Comparison of ENCODE assay signal across 6 cellular contexts in the genomic region with DNA sequence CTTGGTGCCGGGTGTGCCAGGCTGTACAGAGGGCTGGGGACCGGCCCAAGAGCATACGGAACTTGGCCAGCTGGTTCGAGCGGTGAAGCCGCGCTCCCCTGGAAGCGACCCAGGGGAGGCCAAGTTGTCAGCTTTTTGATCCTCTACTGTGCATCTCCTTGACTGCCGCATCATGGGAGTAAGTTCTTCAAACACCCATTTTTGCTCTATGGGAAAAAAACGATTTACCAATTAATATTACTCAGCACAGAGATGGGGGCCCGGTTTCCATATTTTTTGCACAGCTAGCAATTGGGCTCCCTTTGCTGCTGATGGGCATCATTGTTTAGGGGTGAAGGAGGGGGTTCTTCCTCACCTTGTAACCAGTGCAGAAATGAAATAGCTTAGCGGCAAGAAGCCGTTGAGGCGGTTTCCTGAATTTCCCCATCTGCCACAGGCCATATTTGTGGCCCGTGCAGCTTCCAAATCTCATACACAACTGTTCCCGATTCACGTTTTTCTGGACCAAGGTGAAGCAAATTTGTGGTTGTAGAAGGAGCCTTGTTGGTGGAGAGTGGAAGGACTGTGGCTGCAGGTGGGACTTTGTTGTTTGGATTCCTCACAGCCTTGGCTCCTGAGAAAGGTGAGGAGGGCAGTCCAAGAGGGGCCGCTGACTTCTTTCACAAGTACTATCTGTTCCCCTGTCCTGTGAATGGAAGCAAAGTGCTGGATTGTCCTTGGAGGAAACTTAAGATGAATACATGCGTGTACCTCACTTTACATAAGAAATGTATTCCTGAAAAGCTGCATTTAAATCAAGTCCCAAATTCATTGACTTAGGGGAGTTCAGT. TPM values are rescaled to one million over a fixed set of nuclear protein-coding genes. Genes with fewer than 3 reads are reported as not detected.
DNase-seq lines count a peak whose midpoint lies in the region; ATAC-seq, FAIRE-seq and TF ChIP-seq lines count a peak whose summit lies in the region.

No MANE protein-coding gene starts in this region.

- peak; percentile 10 for ATAC-seq in body of pancreas
- no peak for ATAC-seq in HG02852 (IDR thresholded peaks at IDR 0.05; ENCODE audit: unreplicated experiment)

- H3K4me1 ChIP-seq in body of pancreas: peaks cover 60% of the 10 kb centered on the region

- TF ChIP-seq CTCF in body of pancreas (IDR thresholded peaks at IDR 0.05) (no peak), osteocyte (IDR thresholded peaks at IDR 0.05) (no peak)

- peak; percentile 54 for DNase-seq in HT-29 (ENCODE audit: low spot score)
- DNase-seq in body of pancreas: peak in 1 of 4 donors; percentile 13
- no peak for DNase-seq in osteocyte (ENCODE audit: extremely low spot score, unreplicated experiment)
- no peak for DNase-seq in frontal cortex (ENCODE audit: low spot score in 2 of 2)
- DNase-seq in GOT3 (lab: John Stamatoyannopoulos, UW): no peak

- no peaks in the 10 kb centered on the region for H3K36me3 ChIP-seq in body of pancreas (replicated peaks in 1 of 2; ENCODE audit: insufficient read depth in 1 of 2, low read depth in 2 of 2)

- H3K4me1 Mint-ChIP-seq in osteocyte (ENCODE audit: unreplicated experiment): peaks cover 36% of the 10 kb centered on the region

- no peak for FAIRE-seq in frontal cortex (lab: Jason Lieb, UNC)

- H3K4me3 Mint-ChIP-seq in osteocyte (ENCODE audit: unreplicated experiment): peak overlapping the region; percentile 70

- H3K9me3 ChIP-seq in body of pancreas: no peaks in the 10 kb centered on the region

- TF ChIP-seq POLR2A in body of pancreas (IDR thresholded peaks at IDR 0.05): no peak

- H3K27me3 Mint-ChIP-seq in osteocyte (ENCODE audit: unreplicated experiment): no peaks in the 10 kb centered on the region

- H3K27me3 ChIP-seq in body of pancreas: no peaks in the 10 kb centered on the region

- H3K27ac ChIP-seq in body of pancreas: peak overlapping the region; percentile 70 to 100 (median 94)

- H3K4me3 ChIP-seq in body of pancreas: peak overlapping the region; percentile 65 to 68

- peak overlapping the region; percentile 15 for H3K27ac Mint-ChIP-seq in osteocyte (ENCODE audit: unreplicated experiment)

- H3K36me3 Mint-ChIP-seq in osteocyte (ENCODE audit: unreplicated experiment): no peaks in the 10 kb centered on the region

- 24 to 37% methylated on average over 16 to 19 of the region's 19 CpGs for WGBS in body of pancreas, 2 donors

- intact Hi-C loops in body of pancreas (cut with DNase I): no loop called here

- H3K9me3 Mint-ChIP-seq in osteocyte (ENCODE audit: unreplicated experiment): no peaks in the 10 kb centered on the region

RNA-seq across cellular contexts. Expression of a gene that starts 2.1 kb away (rescaled TPM):
- 54.4 and 55.1 TPM in 2 replicates for total RNA-seq in HT-29 (2014; rRNA removed; shearing (Covaris generic))
- total RNA-seq in body of pancreas (10 to 100 TPM; 10.5 to 13.5 TPM), osteocyte (2.8 and 3.0 TPM in 2 replicates), frontal cortex (7.3 TPM)

RNA-seq across cellular contexts. Expression of a gene that starts 21.3 kb away (rescaled TPM):
- 4.0 and 8.7 TPM in 2 replicates for total RNA-seq in HT-29 (2014; rRNA removed; shearing (Covaris generic))
- total RNA-seq in body of pancreas (10 to 100 TPM in 1 of 2 donors, 1 to 10 TPM in 1; 6.5 to 13.2 TPM), osteocyte (0.84 and 1.2 TPM in 2 replicates), frontal cortex (7.7 TPM)

RNA-seq across cellular contexts. Expression of a gene that starts 33.6 kb away (rescaled TPM):
- total RNA-seq in HT-29 (2014; rRNA removed; shearing (Covaris generic)): not detected in 2 replicates
- not detected for total RNA-seq in body of pancreas
- not detected in 2 replicates for total RNA-seq in osteocyte
- total RNA-seq in frontal cortex: not detected

RNA-seq across cellular contexts. Expression of a gene that starts 52.1 kb away (rescaled TPM):
- 4.3 and 7.5 TPM in 2 replicates for total RNA-seq in HT-29 (2014; rRNA removed; shearing (Covaris generic))
- total RNA-seq in body of pancreas (10 to 100 TPM; 12.5 to 13.5 TPM), osteocyte (11.3 and 11.7 TPM in 2 replicates), frontal cortex (25.3 TPM)

RNA-seq across cellular contexts. Expression of a gene that starts 52.2 kb away (rescaled TPM):
- total RNA-seq in HT-29 (2014; rRNA removed; shearing (Covaris generic)): 17.2 and 17.9 TPM in 2 replicates
- 10 to 100 TPM in 1 of 2 donors, 1 to 10 TPM in 1; 9.2 to 18.9 TPM for total RNA-seq in body of pancreas
- 21.2 and 21.4 TPM in 2 replicates for total RNA-seq in osteocyte
- total RNA-seq in frontal cortex: 12.6 TPM
